Comparison of ENCODE assay signal across 16 cellular contexts in genomic region chr7:41027428-41028115, GRCh38.
A peak's percentile ranks its signal among the peaks of the same experiment; 100 is the strongest.
DNase-seq lines count a peak whose midpoint lies in the region; ATAC-seq, FAIRE-seq and TF ChIP-seq lines count a peak whose summit lies in the region.
"Had no signal": no experiment of that assay in that cellular context is flagged by ENCODE, and none has a peak within 500 bp of the region (broad histone marks: within the 10 kb centered on the region; RNA-seq: fewer than 3 reads in every experiment).

No MANE protein-coding gene starts in this region.

- CTCF ChIA-PET in A549 (lab: Yijun Ruan, JAX): interaction anchor here (0.7 kb wide), 1 partner anchor 670 kb away, joined by 4 read pairs; no protein-coding TSS in a partner anchor

- H3K9me3 Mint-ChIP-seq in HFFc6 (no peaks in the 10 kb centered on the region), astrocyte (ENCODE audit: unreplicated experiment) (no peaks in the 10 kb centered on the region)
- H3K9me3 Mint-ChIP-seq: activated naive CD8-positive, alpha-beta T cell treated with anti-CD3 and anti-CD28 coated beads, Interleukin-2, amount 50 U/mL, for 24 hours had no signal

- TF ChIP-seq CTCF in A549 (IDR thresholded peaks at IDR 0.05) (no peak), HFFc6 (IDR thresholded peaks at IDR 0.05) (no peak), astrocyte (IDR thresholded peaks at IDR 0.05; ENCODE audit: insufficient read depth, low read depth, low read length) (no peak)

- ATAC-seq in A549 (no peak), GM21381 (IDR thresholded peaks at IDR 0.05; ENCODE audit: unreplicated experiment) (no peak)
- ATAC-seq: activated CD8-positive, alpha-beta memory T cell treated with anti-CD3 and anti-CD28 coated beads, Interleukin-2, amount 10 ng/mL, durations not matched to agents 7 days and 5 days; activated naive CD8-positive, alpha-beta T cell treated with anti-CD3 and anti-CD28 coated beads, Interleukin-2, amount 50 U/mL, for 24 hours had no signal

- no peaks in the 10 kb centered on the region; the same call in 1 of the 2 replicates for H3K36me3 Mint-ChIP-seq in HFFc6 (ENCODE audit: low read depth)
- no peaks in the 10 kb centered on the region for H3K36me3 Mint-ChIP-seq in astrocyte (ENCODE audit: low read depth, unreplicated experiment)
- H3K36me3 Mint-ChIP-seq: activated CD8-positive, alpha-beta memory T cell treated with anti-CD3 and anti-CD28 coated beads, Interleukin-2, amount 10 ng/mL, durations not matched to agents 7 days and 5 days had no signal

- H3K27ac Mint-ChIP-seq in HFFc6 (peak overlapping the region; percentile 88), astrocyte (ENCODE audit: unreplicated experiment) (peak overlapping the region; percentile 93)
- H3K27ac Mint-ChIP-seq: activated CD8-positive, alpha-beta memory T cell treated with anti-CD3 and anti-CD28 coated beads, Interleukin-2, amount 10 ng/mL, durations not matched to agents 7 days and 5 days; activated naive CD8-positive, alpha-beta T cell treated with anti-CD3 and anti-CD28 coated beads, Interleukin-2, amount 50 U/mL, for 24 hours had no signal

- H4K20me1 ChIP-seq in astrocyte (ENCODE audit: insufficient read depth, low read length): no peaks in the 10 kb centered on the region

- H3K27ac ChIP-seq in A549 (no peak overlapping the region), astrocyte (ENCODE audit: low read depth, low read length) (peak overlapping the region; percentile 96)

- no peak for TF ChIP-seq EP300 in A549 (IDR thresholded peaks at IDR 0.05)

- no peak overlapping the region for H3K4me2 ChIP-seq in A549
- peak overlapping the region; percentile 52 for H3K4me2 ChIP-seq in astrocyte (ENCODE audit: low read length)

- TF ChIP-seq POLR2A in A549 (IDR thresholded peaks at IDR 0.05; ENCODE audit: low read length): no peak

- peaks cover 81% of the 10 kb centered on the region for H3K4me1 Mint-ChIP-seq in HFFc6 (ENCODE audit: low read depth)
- H3K4me1 Mint-ChIP-seq in astrocyte (ENCODE audit: low read depth, unreplicated experiment): peaks cover 38% of the 10 kb centered on the region
- H3K4me1 Mint-ChIP-seq: activated CD8-positive, alpha-beta memory T cell treated with anti-CD3 and anti-CD28 coated beads, Interleukin-2, amount 10 ng/mL, durations not matched to agents 7 days and 5 days; activated naive CD8-positive, alpha-beta T cell treated with anti-CD3 and anti-CD28 coated beads, Interleukin-2, amount 50 U/mL, for 24 hours had no signal

- no peaks in the 10 kb centered on the region for H3K36me3 ChIP-seq in astrocyte (ENCODE audit: insufficient read depth, low read length)

- POLR2A ChIA-PET in A549 (lab: Yijun Ruan, JAX): no interaction called here

- no peak for TF ChIP-seq RAD21 in A549 (conservative IDR thresholded peaks at IDR 0.05 in 1 of 2, IDR thresholded peaks at IDR 0.05 in 1 of 2)

- H3K4me3 Mint-ChIP-seq in HFFc6: peak overlapping the region; percentile 16; the same call in 1 of the 2 replicates
- H3K4me3 Mint-ChIP-seq in astrocyte (ENCODE audit: unreplicated experiment): no peak overlapping the region
- H3K4me3 Mint-ChIP-seq: activated CD8-positive, alpha-beta memory T cell treated with anti-CD3 and anti-CD28 coated beads, Interleukin-2, amount 10 ng/mL, durations not matched to agents 7 days and 5 days; activated naive CD8-positive, alpha-beta T cell treated with anti-CD3 and anti-CD28 coated beads, Interleukin-2, amount 50 U/mL, for 24 hours had no signal

- DNase-seq in A549 (ENCODE audit: low read depth in 1 of 2, low spot score in 1 of 2): peak; percentile 8 to 9
- peak; percentile 95 for DNase-seq in HFFc6
- DNase-seq in astrocyte (ENCODE audit: low read depth): peak; percentile 100
- peak; percentile 94 for DNase-seq in iris pigment epithelial cell (ENCODE audit: low read depth)
- DNase-seq in SHP77 (lab: John Stamatoyannopoulos, UW): no peak
- DNase-seq in DMS153 treated with DMSO at 0.1 percent for 48 hours (lab: John Stamatoyannopoulos, UW; ENCODE audit: unreplicated experiment): no peak
- no peak for DNase-seq in activated T-cell treated with anti-CD3 and anti-CD28 coated beads, Interleukin-2, amount 50 U/mL, for 1 hour
- DNase-seq: activated CD8-positive, alpha-beta memory T cell treated with anti-CD3 and anti-CD28 coated beads, Interleukin-2, amount 10 ng/mL, durations not matched to agents 7 days and 5 days; activated naive CD8-positive, alpha-beta T cell treated with anti-CD3 and anti-CD28 coated beads, Interleukin-2, amount 50 U/mL, for 24 hours; GOT3; islet precursor cell; Kasumi-1; NCI-H2107; stimulated activated naive CD4-positive, alpha-beta T cell treated with Interleukin-2 at 50 U/mL for 16 hours had no signal

- FAIRE-seq in A549 (lab: Jason Lieb, UNC) (no peak), astrocyte (lab: Jason Lieb, UNC) (peak; percentile 100)
- FAIRE-seq: TTC549 had no signal

- no peaks in the 10 kb centered on the region for H3K27me3 ChIP-seq in astrocyte (ENCODE audit: insufficient read depth, low read length)

- H3K9me3 ChIP-seq in A549 (no peaks in the 10 kb centered on the region), astrocyte (ENCODE audit: insufficient read depth, low read depth, low read length) (no peaks in the 10 kb centered on the region)

- H2AFZ ChIP-seq in astrocyte (ENCODE audit: low read depth, low read length): no peak overlapping the region

- peak overlapping the region; percentile 73 for H3K9ac ChIP-seq in astrocyte (ENCODE audit: low read length)

- H3K4me3 ChIP-seq in A549 (no peak overlapping the region), astrocyte (ENCODE audit: insufficient read depth, low read depth, low read length) (no peak overlapping the region)

- H3K4me1 ChIP-seq in A549 (peaks cover 13% of the 10 kb centered on the region), astrocyte (ENCODE audit: insufficient read depth, low read length) (peaks cover 28% of the 10 kb centered on the region)

- 31% methylated on average over 7 of the region's 7 CpGs for WGBS in A549 (ENCODE audit: missing lambda C conversion rate)

- H3K79me2 ChIP-seq in astrocyte (ENCODE audit: insufficient read depth, low read length): no peaks in the 10 kb centered on the region

- peaks cover 1% of the 10 kb centered on the region for H3K27me3 Mint-ChIP-seq in HFFc6 (ENCODE audit: insufficient read depth)
- H3K27me3 Mint-ChIP-seq in astrocyte (ENCODE audit: low read depth, unreplicated experiment): no peaks in the 10 kb centered on the region
- H3K27me3 Mint-ChIP-seq: activated CD8-positive, alpha-beta memory T cell treated with anti-CD3 and anti-CD28 coated beads, Interleukin-2, amount 10 ng/mL, durations not matched to agents 7 days and 5 days; activated naive CD8-positive, alpha-beta T cell treated with anti-CD3 and anti-CD28 coated beads, Interleukin-2, amount 50 U/mL, for 24 hours had no signal

TF ChIP-seq in A549, 52 proteins besides CTCF, POLR2A, EP300 and RAD21:
- no peak for TF ChIP-seq RNF2 (IDR thresholded peaks at IDR 0.05; ENCODE audit: borderline replicate concordance, low read depth)
- no peak for TF ChIP-seq ESRRA (IDR thresholded peaks at IDR 0.05; ENCODE audit: borderline replicate concordance, low read length)
- no peak for TF ChIP-seq RCOR1 (IDR thresholded peaks at IDR 0.05; ENCODE audit: low read depth, low read length)
- no peak for TF ChIP-seq TP53 (CRISPR knock-in tag; IDR thresholded peaks at IDR 0.05)
- TF ChIP-seq FOXS1 (CRISPR knock-in tag; IDR thresholded peaks at IDR 0.05): no peak
- TF ChIP-seq MYC (IDR thresholded peaks at IDR 0.05; ENCODE audit: borderline replicate concordance, low read length): no peak
- TF ChIP-seq CHD2 (IDR thresholded peaks at IDR 0.05; ENCODE audit: low read length, partially characterized antibody): no peak
- no peak for TF ChIP-seq KDM5A (IDR thresholded peaks at IDR 0.05)
- TF ChIP-seq TFCP2L1 (CRISPR knock-in tag; IDR thresholded peaks at IDR 0.05): no peak
- TF ChIP-seq ZC3H11A (IDR thresholded peaks at IDR 0.05): no peak

Comparison
In these comparisons a context has a peak if more than half of its experiments do, and no peak if none do; other contexts are left out.
1. DNase-seq: peak in A549 (2 of 2), HFFc6 (single experiment), astrocyte (single experiment) and iris pigment epithelial cell (single experiment); none in SHP77 (0 of 2), DMS153 treated with DMSO at 0.1 percent for 48 hours (single experiment) and activated T-cell treated with anti-CD3 and anti-CD28 coated beads, Interleukin-2, amount 50 U/mL, for 1 hour (single experiment).